ENCODE assay signal across 25 cellular contexts in genomic region chr10:53744746-53745145, GRCh38.
"Had no signal": no experiment of that assay in that cellular context is flagged by ENCODE, and none has a peak within 500 bp of the region (broad histone marks: within the 10 kb centered on the region; RNA-seq: fewer than 3 reads in every experiment).

No MANE protein-coding gene starts in this region.

- FAIRE-seq: colon, frontal cortex, islet of Langerhans had no signal

- ATAC-seq: left cardiac atrium; left lung; naive thymus-derived CD4-positive, alpha-beta T cell; psoas muscle; right cardiac atrium; stimulated activated naive CD8-positive, alpha-beta T cell treated with anti-CD3 and anti-CD28 coated beads, Interleukin-15, Interleukin-2, amounts not matched to agents 100 U/mL and 50 U/mL, for 24 hours had no signal

- H3K4me1 Mint-ChIP-seq: naive thymus-derived CD4-positive, alpha-beta T cell; nephron; neural progenitor cell; stimulated activated memory B cell treated with anti-CD40 and anti-IgM and Interleukin-4, amounts not matched to agents 10 μg/mL and 1 μg/mL and 100 μg/mL, for 72 hours had no signal

- H3K36me3 ChIP-seq: left lung, spleen, tibial artery had no signal

- H3K4me3 ChIP-seq: dorsolateral prefrontal cortex, left lung, neural progenitor cell, psoas muscle, skin epidermis, spleen, testis, tibial artery had no signal

- H3K4me3 Mint-ChIP-seq: naive thymus-derived CD4-positive, alpha-beta T cell; nephron; neural progenitor cell; stimulated activated memory B cell treated with anti-CD40 and anti-IgM and Interleukin-4, amounts not matched to agents 10 μg/mL and 1 μg/mL and 100 μg/mL, for 72 hours; type B pancreatic cell had no signal

- H3K27me3 Mint-ChIP-seq: naive thymus-derived CD4-positive, alpha-beta T cell; stimulated activated memory B cell treated with anti-CD40 and anti-IgM and Interleukin-4, amounts not matched to agents 10 μg/mL and 1 μg/mL and 100 μg/mL, for 72 hours; type B pancreatic cell had no signal

- H3K4me1 ChIP-seq: left lung, neural progenitor cell, psoas muscle, spleen, testis, tibial artery had no signal

- H3K27ac Mint-ChIP-seq: naive thymus-derived CD4-positive, alpha-beta T cell; nephron; neural progenitor cell; stimulated activated memory B cell treated with anti-CD40 and anti-IgM and Interleukin-4, amounts not matched to agents 10 μg/mL and 1 μg/mL and 100 μg/mL, for 72 hours; type B pancreatic cell had no signal

- H3K27ac ChIP-seq: dorsolateral prefrontal cortex, left lung, neural progenitor cell, psoas muscle, skin epidermis, spleen, testis, tibial artery had no signal

- H3K4me2 ChIP-seq: neural progenitor cell had no signal

- H3K36me3 Mint-ChIP-seq: naive thymus-derived CD4-positive, alpha-beta T cell; neural progenitor cell; stimulated activated memory B cell treated with anti-CD40 and anti-IgM and Interleukin-4, amounts not matched to agents 10 μg/mL and 1 μg/mL and 100 μg/mL, for 72 hours; type B pancreatic cell had no signal

- H2AFZ ChIP-seq: neural progenitor cell had no signal

- DNase-seq: dorsolateral prefrontal cortex; effector CD4-positive, alpha-beta T cell; head of caudate nucleus; left cardiac atrium; left lung; mesenchymal stem cell; midbrain; naive thymus-derived CD4-positive, alpha-beta T cell; nucleus accumbens; psoas muscle; right cardiac atrium; spleen; stimulated activated CD4-positive, alpha-beta T cell treated with anti-CD3 and anti-CD28 coated beads, Interleukin-4, amount 100 ng/mL, for 4 hours; stimulated activated naive CD8-positive, alpha-beta T cell treated with anti-CD3 and anti-CD28 coated beads, Interleukin-15, Interleukin-2, amounts not matched to agents 100 U/mL and 50 U/mL, for 24 hours; substantia nigra; testis; tibial artery had no signal

- H3K27me3 ChIP-seq: dorsolateral prefrontal cortex, left lung, neural progenitor cell, spleen, testis, tibial artery had no signal

- H3K9me3 ChIP-seq: testis had no signal

- H3K9ac ChIP-seq: neural progenitor cell had no signal
